2 cellular contexts compared by ENCODE assay signal in the genomic region with DNA sequence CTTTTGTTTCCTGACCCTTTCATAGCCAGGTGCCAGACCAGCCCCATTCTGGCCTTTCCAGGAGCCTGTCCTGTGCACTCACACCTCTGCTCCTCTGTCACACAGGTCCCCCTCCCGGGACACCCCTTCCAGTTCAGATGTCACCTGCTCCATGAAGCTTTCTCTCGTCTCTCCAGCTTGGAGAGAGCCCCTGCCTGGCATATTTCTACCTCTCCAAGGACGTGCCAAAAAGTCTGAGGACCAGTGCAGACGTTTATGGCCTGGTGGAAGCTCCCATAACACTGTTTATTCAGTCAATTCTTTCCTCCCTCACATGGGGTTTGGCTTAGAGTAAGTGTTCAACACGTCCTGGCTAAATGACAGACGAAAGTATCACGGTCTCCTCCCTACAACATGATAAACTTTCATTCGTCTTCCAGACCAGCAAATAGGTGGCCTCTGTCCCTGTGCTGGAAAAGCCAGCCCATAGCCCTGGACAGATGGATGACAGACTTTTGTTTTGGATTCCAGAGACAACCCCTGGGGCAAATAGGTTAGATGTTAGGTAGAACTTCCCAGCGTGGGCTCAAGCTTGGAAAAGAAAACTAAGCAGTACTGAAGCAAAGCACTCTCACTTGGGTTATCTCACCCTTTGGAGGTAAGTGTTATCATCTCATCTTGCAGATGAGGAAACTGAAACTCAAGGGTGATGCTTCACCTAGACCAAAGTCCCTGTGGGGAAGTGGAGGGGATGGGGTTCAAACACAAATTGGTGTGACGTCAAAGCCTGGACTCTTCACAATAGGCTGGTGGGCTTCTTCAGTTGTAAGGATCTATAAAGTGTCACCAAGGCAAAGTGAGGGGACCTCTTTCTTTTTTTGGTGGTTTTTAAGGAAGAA.
TF ChIP-seq lines count a peak whose summit lies in the region.

No MANE protein-coding gene starts in this region.

TF ChIP-seq in SK-N-SH, 30 proteins besides CTCF, POLR2A, EP300 and RAD21 (continued from another document):
- TF ChIP-seq, protein P1, sequence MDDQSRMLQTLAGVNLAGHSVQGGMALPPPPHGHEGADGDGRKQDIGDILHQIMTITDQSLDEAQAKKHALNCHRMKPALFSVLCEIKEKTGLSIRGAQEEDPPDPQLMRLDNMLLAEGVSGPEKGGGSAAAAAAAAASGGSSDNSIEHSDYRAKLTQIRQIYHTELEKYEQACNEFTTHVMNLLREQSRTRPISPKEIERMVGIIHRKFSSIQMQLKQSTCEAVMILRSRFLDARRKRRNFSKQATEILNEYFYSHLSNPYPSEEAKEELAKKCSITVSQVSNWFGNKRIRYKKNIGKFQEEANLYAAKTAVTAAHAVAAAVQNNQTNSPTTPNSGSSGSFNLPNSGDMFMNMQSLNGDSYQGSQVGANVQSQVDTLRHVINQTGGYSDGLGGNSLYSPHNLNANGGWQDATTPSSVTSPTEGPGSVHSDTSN (IDR thresholded peaks at IDR 0.05): no peak
- TF ChIP-seq GABPA (IDR thresholded peaks at IDR 0.05; ENCODE audit: low read depth) (no peak), FOXJ3 (CRISPR knock-in tag; IDR thresholded peaks at IDR 0.05) (no peak), MEF2A (IDR thresholded peaks at IDR 0.05; ENCODE audit: borderline replicate concordance, low read depth) (no peak), EZH2phosphoT487 (IDR thresholded peaks at IDR 0.05; ENCODE audit: borderline replicate concordance, low read depth) (no peak), ELF1 (IDR thresholded peaks at IDR 0.05) (no peak), RCOR1 (IDR thresholded peaks at IDR 0.05; ENCODE audit: low read length) (no peak)
- TF ChIP-seq, protein P2, sequence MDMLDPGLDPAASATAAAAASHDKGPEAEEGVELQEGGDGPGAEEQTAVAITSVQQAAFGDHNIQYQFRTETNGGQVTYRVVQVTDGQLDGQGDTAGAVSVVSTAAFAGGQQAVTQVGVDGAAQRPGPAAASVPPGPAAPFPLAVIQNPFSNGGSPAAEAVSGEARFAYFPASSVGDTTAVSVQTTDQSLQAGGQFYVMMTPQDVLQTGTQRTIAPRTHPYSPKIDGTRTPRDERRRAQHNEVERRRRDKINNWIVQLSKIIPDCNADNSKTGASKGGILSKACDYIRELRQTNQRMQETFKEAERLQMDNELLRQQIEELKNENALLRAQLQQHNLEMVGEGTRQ (IDR thresholded peaks at IDR 0.05; ENCODE audit: borderline replicate concordance, low read depth, low read length): no peak

TF ChIP-seq in SK-N-SH treated with all-trans-retinoic acid at 6 μM for 48 hours, 23 proteins besides CTCF, POLR2A, EP300 and RAD21 (continued from another document):
- TF ChIP-seq, protein P3, sequence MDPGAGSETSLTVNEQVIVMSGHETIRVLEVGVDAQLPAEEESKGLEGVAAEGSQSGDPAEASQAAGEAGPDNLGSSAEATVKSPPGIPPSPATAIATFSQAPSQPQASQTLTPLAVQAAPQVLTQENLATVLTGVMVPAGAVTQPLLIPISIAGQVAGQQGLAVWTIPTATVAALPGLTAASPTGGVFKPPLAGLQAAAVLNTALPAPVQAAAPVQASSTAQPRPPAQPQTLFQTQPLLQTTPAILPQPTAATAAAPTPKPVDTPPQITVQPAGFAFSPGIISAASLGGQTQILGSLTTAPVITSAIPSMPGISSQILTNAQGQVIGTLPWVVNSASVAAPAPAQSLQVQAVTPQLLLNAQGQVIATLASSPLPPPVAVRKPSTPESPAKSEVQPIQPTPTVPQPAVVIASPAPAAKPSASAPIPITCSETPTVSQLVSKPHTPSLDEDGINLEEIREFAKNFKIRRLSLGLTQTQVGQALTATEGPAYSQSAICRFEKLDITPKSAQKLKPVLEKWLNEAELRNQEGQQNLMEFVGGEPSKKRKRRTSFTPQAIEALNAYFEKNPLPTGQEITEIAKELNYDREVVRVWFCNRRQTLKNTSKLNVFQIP (CRISPR knock-in tag; IDR thresholded peaks at IDR 0.05; ENCODE audit: borderline replicate concordance, low read depth): no peak
- TF ChIP-seq ZNF8 (CRISPR knock-in tag; IDR thresholded peaks at IDR 0.05): no peak
- TF ChIP-seq TCF4 (CRISPR knock-in tag; IDR thresholded peaks at IDR 0.05; ENCODE audit: borderline replicate concordance): no peak
- TF ChIP-seq BACH2 (CRISPR knock-in tag; IDR thresholded peaks at IDR 0.05; ENCODE audit: borderline replicate concordance): no peak
- TF ChIP-seq RARB (CRISPR knock-in tag; IDR thresholded peaks at IDR 0.05): no peak
- TF ChIP-seq, protein P4, sequence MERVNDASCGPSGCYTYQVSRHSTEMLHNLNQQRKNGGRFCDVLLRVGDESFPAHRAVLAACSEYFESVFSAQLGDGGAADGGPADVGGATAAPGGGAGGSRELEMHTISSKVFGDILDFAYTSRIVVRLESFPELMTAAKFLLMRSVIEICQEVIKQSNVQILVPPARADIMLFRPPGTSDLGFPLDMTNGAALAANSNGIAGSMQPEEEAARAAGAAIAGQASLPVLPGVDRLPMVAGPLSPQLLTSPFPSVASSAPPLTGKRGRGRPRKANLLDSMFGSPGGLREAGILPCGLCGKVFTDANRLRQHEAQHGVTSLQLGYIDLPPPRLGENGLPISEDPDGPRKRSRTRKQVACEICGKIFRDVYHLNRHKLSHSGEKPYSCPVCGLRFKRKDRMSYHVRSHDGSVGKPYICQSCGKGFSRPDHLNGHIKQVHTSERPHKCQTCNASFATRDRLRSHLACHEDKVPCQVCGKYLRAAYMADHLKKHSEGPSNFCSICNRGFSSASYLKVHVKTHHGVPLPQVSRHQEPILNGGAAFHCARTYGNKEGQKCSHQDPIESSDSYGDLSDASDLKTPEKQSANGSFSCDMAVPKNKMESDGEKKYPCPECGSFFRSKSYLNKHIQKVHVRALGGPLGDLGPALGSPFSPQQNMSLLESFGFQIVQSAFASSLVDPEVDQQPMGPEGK (CRISPR knock-in tag; IDR thresholded peaks at IDR 0.05; ENCODE audit: borderline replicate concordance): no peak
- TF ChIP-seq GLIS3 (CRISPR knock-in tag; IDR thresholded peaks at IDR 0.05): no peak
- TF ChIP-seq ZNF565 (CRISPR knock-in tag; conservative IDR thresholded peaks at IDR 0.05; ENCODE audit: low read depth): no peak
- TF ChIP-seq ZFP30 (CRISPR knock-in tag; IDR thresholded peaks at IDR 0.05): no peak
